In the genomic region with DNA sequence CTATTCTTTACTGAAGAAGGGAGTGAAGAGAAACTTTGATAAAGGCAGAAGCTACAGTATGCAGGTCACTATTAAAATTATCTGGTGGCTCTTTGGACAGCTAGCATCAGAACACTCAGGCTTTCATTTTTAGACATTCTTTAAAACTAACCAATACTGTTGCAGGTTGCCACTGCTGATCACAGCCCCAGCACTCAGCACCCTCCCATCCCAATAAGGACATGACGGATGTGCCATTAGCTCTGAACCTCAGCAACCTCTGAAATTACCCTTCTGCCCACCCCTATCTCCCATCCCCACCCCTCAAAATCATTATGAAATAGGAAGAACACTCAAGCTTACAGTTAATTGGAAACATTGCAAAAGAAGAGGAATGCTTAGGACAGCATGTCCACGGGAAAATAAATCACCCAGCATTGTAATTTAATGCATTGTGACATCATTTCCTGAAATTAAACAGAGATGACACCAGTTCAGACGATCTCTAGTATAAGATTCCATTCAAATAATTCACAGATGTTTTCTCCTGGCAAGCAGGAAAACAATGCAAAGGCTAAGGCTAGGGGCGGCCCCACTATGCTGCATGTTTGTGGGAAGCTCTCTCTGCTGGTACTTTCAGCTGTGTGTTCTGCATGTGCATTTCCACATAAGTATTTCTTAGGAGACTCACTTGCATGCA, we compare ENCODE assay signal across 21 cellular contexts.
A peak's percentile ranks its signal among the peaks of the same experiment; 100 is the strongest.
DNase-seq lines count a peak whose midpoint lies in the region; ATAC-seq, FAIRE-seq and TF ChIP-seq lines count a peak whose summit lies in the region.
"Had no signal": no experiment of that assay in that cellular context is flagged by ENCODE, and none has a peak within 500 bp of the region (broad histone marks: within the 10 kb centered on the region; RNA-seq: fewer than 3 reads in every experiment).

No MANE protein-coding gene starts in this region.

- no peak for FAIRE-seq in HTR-8/SVneo (lab: Jason Lieb, UNC)
- FAIRE-seq: colon, D721Med, HepG2, islet of Langerhans had no signal

- no peak for TF ChIP-seq CTCF in BJ (IDR thresholded peaks at IDR 0.05; ENCODE audit: insufficient read depth, low read depth, low read length)
- TF ChIP-seq CTCF in Peyer's patch (IDR thresholded peaks at IDR 0.05): no peak

- peak; percentile 39 for DNase-seq in BJ (ENCODE audit: low read depth)
- DNase-seq in HTR-8/SVneo (ENCODE audit: insufficient read length, low spot score): peak; percentile 8
- DNase-seq in dedifferentiated amniotic fluid mesenchymal stem cell (ENCODE audit: extremely low spot score): peak; percentile 49
- DNase-seq in SHP77 treated with DMSO at 0.1 percent for 48 hours (lab: John Stamatoyannopoulos, UW): no peak
- DNase-seq in Peyer's patch: no peak
- DNase-seq: activated CD8-positive, alpha-beta T cell treated with anti-CD3 and anti-CD28 coated beads for 36 hours; amygdala; heart right ventricle; MG63; NCI-H187 treated with DMSO at 0.1 percent for 48 hours; NCI-H524 treated with DMSO at 0.1 percent for 48 hours had no signal

- H3K9me3 ChIP-seq in mesodermal cell (ENCODE audit: control insufficient read depth, low read length) (no peaks in the 10 kb centered on the region), Peyer's patch (no peaks in the 10 kb centered on the region)
- H3K9me3 ChIP-seq: heart right ventricle, MG63 had no signal

- H3K36me3 ChIP-seq in BJ (ENCODE audit: control insufficient read depth, insufficient read depth, low read length): 0 out of 2 replicates have a peak, but pooled peaks cover 3% of the 10 kb centered on the region
- peaks cover 27% of the 10 kb centered on the region for H3K36me3 ChIP-seq in mesodermal cell (ENCODE audit: control insufficient read depth, insufficient read depth, low read length)
- no peaks in the 10 kb centered on the region for H3K36me3 ChIP-seq in Peyer's patch
- H3K36me3 ChIP-seq: heart right ventricle, MG63 had no signal

- H3K27ac ChIP-seq in mesodermal cell (ENCODE audit: low read depth, low read length, severe bottlenecking): peak overlapping the region; percentile 36
- no peak overlapping the region for H3K27ac ChIP-seq in Peyer's patch
- H3K27ac ChIP-seq: epithelial cell of prostate, heart right ventricle had no signal

- ATAC-seq in GM21619 (IDR thresholded peaks at IDR 0.05; ENCODE audit: unreplicated experiment): no peak
- no peak for ATAC-seq in GM21528 (IDR thresholded peaks at IDR 0.05; ENCODE audit: low FRiP score, unreplicated experiment)
- ATAC-seq: activated CD8-positive, alpha-beta T cell treated with anti-CD3 and anti-CD28 coated beads for 36 hours; activated T-helper 17 cell treated with anti-CD3 and anti-CD28 coated beads, Interleukin-2, amount 50 U/mL, for 72 hours; HepG2; sciatic nerve had no signal

- POLR2A ChIA-PET in BJ (lab: Charles Lee): interaction anchor here (0.5 kb wide), 1 partner anchor 123 kb away, joined by 4 read pairs; no protein-coding TSS in a partner anchor

- CTCF ChIA-PET in BJ (lab: Yijun Ruan, JAX): interaction anchor here (0.7 to 2.1 kb wide), 2 partner anchors 13 to 61 kb away, joined by 3 to 7 read pairs; no protein-coding TSS in a partner anchor

- 60 to 100% methylated on average over 1 to 3 of the region's 4 CpGs for WGBS in mesodermal cell (ENCODE audit: insufficient coverage in 2 of 2), 2 experiments

- H3K4me1 ChIP-seq in mesodermal cell (ENCODE audit: control insufficient read depth, insufficient read depth, low read length, poor library complexity, severe bottlenecking): no peaks in the 10 kb centered on the region
- no peaks in the 10 kb centered on the region for H3K4me1 ChIP-seq in Peyer's patch

- no peak for TF ChIP-seq POLR2A in Peyer's patch (IDR thresholded peaks at IDR 0.05)

- no peak overlapping the region for H3K4me3 ChIP-seq in BJ (ENCODE audit: low read depth, low read length)
- no peak overlapping the region for H3K4me3 ChIP-seq in mesodermal cell (ENCODE audit: extremely low read depth, insufficient read depth, low read length, poor library complexity, severe bottlenecking)
- H3K4me3 ChIP-seq in Peyer's patch: no peak overlapping the region
- H3K4me3 ChIP-seq: heart right ventricle, MG63 had no signal

- H3K27me3 ChIP-seq in BJ (ENCODE audit: control insufficient read depth, insufficient read depth, low read length) (no peaks in the 10 kb centered on the region), Peyer's patch (no peaks in the 10 kb centered on the region)
- H3K27me3 ChIP-seq: heart right ventricle, MG63 had no signal

Comparison
In these comparisons a context has a peak if more than half of its experiments do, and no peak if none do; other contexts are left out.
1. DNase-seq: peak in BJ (single experiment), HTR-8/SVneo (single experiment) and dedifferentiated amniotic fluid mesenchymal stem cell (single experiment); none in SHP77 treated with DMSO at 0.1 percent for 48 hours (single experiment) and Peyer's patch (0 of 3).